1 cellular context compared by ENCODE assay signal in genomic region chr9:133347985-133348762, GRCh38.
TF ChIP-seq lines count a peak whose summit lies in the region.

TSS of gene MED22 (minus strand) at chr9:133348131. CDS start at chr9:133346662, 1,469 bp downstream.
TSS of gene RPL7A (plus strand) at chr9:133348218. CDS start at chr9:133348244, 26 bp downstream.

TF ChIP-seq in HepG2, 621 proteins besides CTCF, POLR2A, EP300 and RAD21 (continued from another document and continues in another):
- TF ChIP-seq, protein P1, sequence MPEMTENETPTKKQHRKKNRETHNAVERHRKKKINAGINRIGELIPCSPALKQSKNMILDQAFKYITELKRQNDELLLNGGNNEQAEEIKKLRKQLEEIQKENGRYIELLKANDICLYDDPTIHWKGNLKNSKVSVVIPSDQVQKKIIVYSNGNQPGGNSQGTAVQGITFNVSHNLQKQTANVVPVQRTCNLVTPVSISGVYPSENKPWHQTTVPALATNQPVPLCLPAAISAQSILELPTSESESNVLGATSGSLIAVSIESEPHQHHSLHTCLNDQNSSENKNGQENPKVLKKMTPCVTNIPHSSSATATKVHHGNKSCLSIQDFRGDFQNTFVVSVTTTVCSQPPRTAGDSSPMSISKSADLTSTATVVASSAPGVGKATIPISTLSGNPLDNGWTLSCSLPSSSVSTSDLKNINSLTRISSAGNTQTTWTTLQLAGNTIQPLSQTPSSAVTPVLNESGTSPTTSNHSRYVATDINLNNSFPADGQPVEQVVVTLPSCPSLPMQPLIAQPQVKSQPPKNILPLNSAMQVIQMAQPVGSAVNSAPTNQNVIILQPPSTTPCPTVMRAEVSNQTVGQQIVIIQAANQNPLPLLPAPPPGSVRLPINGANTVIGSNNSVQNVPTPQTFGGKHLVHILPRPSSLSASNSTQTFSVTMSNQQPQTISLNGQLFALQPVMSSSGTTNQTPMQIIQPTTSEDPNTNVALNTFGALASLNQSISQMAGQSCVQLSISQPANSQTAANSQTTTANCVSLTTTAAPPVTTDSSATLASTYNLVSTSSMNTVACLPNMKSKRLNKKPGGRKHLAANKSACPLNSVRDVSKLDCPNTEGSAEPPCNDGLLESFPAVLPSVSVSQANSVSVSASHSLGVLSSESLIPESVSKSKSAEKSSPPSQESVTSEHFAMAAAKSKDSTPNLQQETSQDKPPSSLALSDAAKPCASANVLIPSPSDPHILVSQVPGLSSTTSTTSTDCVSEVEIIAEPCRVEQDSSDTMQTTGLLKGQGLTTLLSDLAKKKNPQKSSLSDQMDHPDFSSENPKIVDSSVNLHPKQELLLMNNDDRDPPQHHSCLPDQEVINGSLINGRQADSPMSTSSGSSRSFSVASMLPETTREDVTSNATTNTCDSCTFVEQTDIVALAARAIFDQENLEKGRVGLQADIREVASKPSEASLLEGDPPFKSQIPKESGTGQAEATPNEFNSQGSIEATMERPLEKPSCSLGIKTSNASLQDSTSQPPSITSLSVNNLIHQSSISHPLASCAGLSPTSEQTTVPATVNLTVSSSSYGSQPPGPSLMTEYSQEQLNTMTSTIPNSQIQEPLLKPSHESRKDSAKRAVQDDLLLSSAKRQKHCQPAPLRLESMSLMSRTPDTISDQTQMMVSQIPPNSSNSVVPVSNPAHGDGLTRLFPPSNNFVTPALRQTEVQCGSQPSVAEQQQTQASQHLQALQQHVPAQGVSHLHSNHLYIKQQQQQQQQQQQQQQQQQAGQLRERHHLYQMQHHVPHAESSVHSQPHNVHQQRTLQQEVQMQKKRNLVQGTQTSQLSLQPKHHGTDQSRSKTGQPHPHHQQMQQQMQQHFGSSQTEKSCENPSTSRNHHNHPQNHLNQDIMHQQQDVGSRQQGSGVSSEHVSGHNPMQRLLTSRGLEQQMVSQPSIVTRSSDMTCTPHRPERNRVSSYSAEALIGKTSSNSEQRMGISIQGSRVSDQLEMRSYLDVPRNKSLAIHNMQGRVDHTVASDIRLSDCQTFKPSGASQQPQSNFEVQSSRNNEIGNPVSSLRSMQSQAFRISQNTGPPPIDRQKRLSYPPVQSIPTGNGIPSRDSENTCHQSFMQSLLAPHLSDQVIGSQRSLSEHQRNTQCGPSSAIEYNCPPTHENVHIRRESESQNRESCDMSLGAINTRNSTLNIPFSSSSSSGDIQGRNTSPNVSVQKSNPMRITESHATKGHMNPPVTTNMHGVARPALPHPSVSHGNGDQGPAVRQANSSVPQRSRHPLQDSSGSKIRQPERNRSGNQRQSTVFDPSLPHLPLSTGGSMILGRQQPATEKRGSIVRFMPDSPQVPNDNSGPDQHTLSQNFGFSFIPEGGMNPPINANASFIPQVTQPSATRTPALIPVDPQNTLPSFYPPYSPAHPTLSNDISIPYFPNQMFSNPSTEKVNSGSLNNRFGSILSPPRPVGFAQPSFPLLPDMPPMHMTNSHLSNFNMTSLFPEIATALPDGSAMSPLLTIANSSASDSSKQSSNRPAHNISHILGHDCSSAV (CRISPR knock-in tag; IDR thresholded peaks at IDR 0.05; ENCODE audit: borderline replicate concordance): no peak
- TF ChIP-seq SMAD1 (CRISPR knock-in tag; IDR thresholded peaks at IDR 0.05; ENCODE audit: borderline replicate concordance, low read depth) (no peak), ZNF343 (CRISPR knock-in tag; IDR thresholded peaks at IDR 0.05) (no peak; the same call in 1 of the 2 replicates), TMF1 (CRISPR knock-in tag; IDR thresholded peaks at IDR 0.05; ENCODE audit: low read depth) (peak; percentile 77), SRF (IDR thresholded peaks at IDR 0.05; ENCODE audit: low read depth, low read length) (no peak), ZHX2 (IDR thresholded peaks at IDR 0.05; ENCODE audit: low read depth) (no peak), ZHX2 (CRISPR knock-in tag; IDR thresholded peaks at IDR 0.05; ENCODE audit: borderline replicate concordance) (no peak), ZNF75D (CRISPR knock-in tag; IDR thresholded peaks at IDR 0.05; ENCODE audit: borderline replicate concordance) (no peak), ZMYM2 (CRISPR knock-in tag; IDR thresholded peaks at IDR 0.05) (no peak), TSC22D2 (CRISPR knock-in tag; IDR thresholded peaks at IDR 0.05; ENCODE audit: borderline replicate concordance) (peak; percentile 94; the same call in 1 of the 2 replicates), SMARCC2 (IDR thresholded peaks at IDR 0.05) (no peak), ZNF678 (CRISPR knock-in tag; IDR thresholded peaks at IDR 0.05) (no peak), ZFP36L2 (CRISPR knock-in tag; IDR thresholded peaks at IDR 0.05) (no peak), ZBTB7A (CRISPR knock-in tag; IDR thresholded peaks at IDR 0.05) (peak; percentile 57; the same call in 1 of the 2 replicates), ZBTB2 (CRISPR knock-in tag; IDR thresholded peaks at IDR 0.05; ENCODE audit: low read depth) (peak; percentile 58; the same call in 1 of the 2 replicates), ZSCAN21 (CRISPR knock-in tag; IDR thresholded peaks at IDR 0.05; ENCODE audit: borderline replicate concordance) (no peak), ZNF446 (CRISPR knock-in tag; IDR thresholded peaks at IDR 0.05) (no peak; the same call in 1 of the 2 replicates), SKI (IDR thresholded peaks at IDR 0.05; ENCODE audit: partially characterized antibody) (peak; percentile 22), ZNF781 (CRISPR knock-in tag; IDR thresholded peaks at IDR 0.05; ENCODE audit: borderline replicate concordance, not compliant biosample characterization) (peak; percentile 74), ZNF224 (CRISPR knock-in tag; IDR thresholded peaks at IDR 0.05) (0 out of 2 replicates have a peak, but pooled peaks have one; percentile 25), ZNF775 (CRISPR knock-in tag; IDR thresholded peaks at IDR 0.05; ENCODE audit: borderline replicate concordance) (no peak), PAWR (CRISPR knock-in tag; IDR thresholded peaks at IDR 0.05; ENCODE audit: borderline replicate concordance) (no peak), MEIS1 (CRISPR knock-in tag; IDR thresholded peaks at IDR 0.05; ENCODE audit: borderline replicate concordance) (no peak), SNAPC2 (CRISPR knock-in tag; IDR thresholded peaks at IDR 0.05) (no peak), ATF3 (CRISPR knock-in tag; IDR thresholded peaks at IDR 0.05) (no peak; the same call in 1 of the 2 replicates), ATF2 (CRISPR knock-in tag; IDR thresholded peaks at IDR 0.05) (peak; percentile 65; the same call in 1 of the 2 replicates), ARHGAP35 (CRISPR knock-in tag; IDR thresholded peaks at IDR 0.05; ENCODE audit: borderline replicate concordance) (no peak; the same call in 1 of the 2 replicates), ZZZ3 (CRISPR knock-in tag; IDR thresholded peaks at IDR 0.05; ENCODE audit: borderline replicate concordance) (peak; percentile 100; the same call in 1 of the 2 replicates), ZNF768 (CRISPR knock-in tag; IDR thresholded peaks at IDR 0.05) (peak; percentile 65; the same call in 1 of the 2 replicates), RXRA (CRISPR knock-in tag; IDR thresholded peaks at IDR 0.05) (peak; percentile 63), AKAP8 (CRISPR knock-in tag; IDR thresholded peaks at IDR 0.05) (peak; percentile 35; the same call in 1 of the 2 replicates), MXI1 (IDR thresholded peaks at IDR 0.05; ENCODE audit: borderline replicate concordance, low read depth, low read length) (peak; percentile 67; the same call in 1 of the 3 replicates), NR0B2 (CRISPR knock-in tag; IDR thresholded peaks at IDR 0.05) (no peak), KAT7 (CRISPR knock-in tag; IDR thresholded peaks at IDR 0.05; ENCODE audit: borderline replicate concordance) (peak; percentile 66), ATRX (CRISPR knock-in tag; IDR thresholded peaks at IDR 0.05; ENCODE audit: borderline replicate concordance) (no peak), NR2F1 (CRISPR knock-in tag; IDR thresholded peaks at IDR 0.05) (0 out of 4 replicates have a peak, but pooled peaks of 1 of the 2 experiments have one; percentile 26), NR2F6 (IDR thresholded peaks at IDR 0.05) (no peak; the same call in 1 of the 2 replicates), NR2F6 (CRISPR knock-in tag; IDR thresholded peaks at IDR 0.05) (peak; percentile 30; the same call in 1 of the 2 replicates), ZFP90 (CRISPR knock-in tag; IDR thresholded peaks at IDR 0.05; ENCODE audit: borderline replicate concordance) (peak; percentile 83; the same call in 1 of the 2 replicates), ZNF674 (CRISPR knock-in tag; IDR thresholded peaks at IDR 0.05; ENCODE audit: low read depth) (0 out of 2 replicates have a peak, but pooled peaks have one; percentile 30), E2F5 (CRISPR knock-in tag; conservative IDR thresholded peaks at IDR 0.05) (no peak; the same call in 1 of the 2 replicates)
- TF ChIP-seq, protein P2, sequence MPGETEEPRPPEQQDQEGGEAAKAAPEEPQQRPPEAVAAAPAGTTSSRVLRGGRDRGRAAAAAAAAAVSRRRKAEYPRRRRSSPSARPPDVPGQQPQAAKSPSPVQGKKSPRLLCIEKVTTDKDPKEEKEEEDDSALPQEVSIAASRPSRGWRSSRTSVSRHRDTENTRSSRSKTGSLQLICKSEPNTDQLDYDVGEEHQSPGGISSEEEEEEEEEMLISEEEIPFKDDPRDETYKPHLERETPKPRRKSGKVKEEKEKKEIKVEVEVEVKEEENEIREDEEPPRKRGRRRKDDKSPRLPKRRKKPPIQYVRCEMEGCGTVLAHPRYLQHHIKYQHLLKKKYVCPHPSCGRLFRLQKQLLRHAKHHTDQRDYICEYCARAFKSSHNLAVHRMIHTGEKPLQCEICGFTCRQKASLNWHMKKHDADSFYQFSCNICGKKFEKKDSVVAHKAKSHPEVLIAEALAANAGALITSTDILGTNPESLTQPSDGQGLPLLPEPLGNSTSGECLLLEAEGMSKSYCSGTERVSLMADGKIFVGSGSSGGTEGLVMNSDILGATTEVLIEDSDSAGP (CRISPR knock-in tag; IDR thresholded peaks at IDR 0.05; ENCODE audit: borderline replicate concordance): peak; percentile 100
